8 cellular contexts compared by ENCODE assay signal in genomic region chr1:197146108-197147095, GRCh38. TPM values are rescaled to one million over a fixed set of nuclear protein-coding genes. Genes with fewer than 3 reads are reported as not detected.
DNase-seq lines count a peak whose midpoint lies in the region; ATAC-seq lines count a peak whose summit lies in the region.

A gene with protein sequence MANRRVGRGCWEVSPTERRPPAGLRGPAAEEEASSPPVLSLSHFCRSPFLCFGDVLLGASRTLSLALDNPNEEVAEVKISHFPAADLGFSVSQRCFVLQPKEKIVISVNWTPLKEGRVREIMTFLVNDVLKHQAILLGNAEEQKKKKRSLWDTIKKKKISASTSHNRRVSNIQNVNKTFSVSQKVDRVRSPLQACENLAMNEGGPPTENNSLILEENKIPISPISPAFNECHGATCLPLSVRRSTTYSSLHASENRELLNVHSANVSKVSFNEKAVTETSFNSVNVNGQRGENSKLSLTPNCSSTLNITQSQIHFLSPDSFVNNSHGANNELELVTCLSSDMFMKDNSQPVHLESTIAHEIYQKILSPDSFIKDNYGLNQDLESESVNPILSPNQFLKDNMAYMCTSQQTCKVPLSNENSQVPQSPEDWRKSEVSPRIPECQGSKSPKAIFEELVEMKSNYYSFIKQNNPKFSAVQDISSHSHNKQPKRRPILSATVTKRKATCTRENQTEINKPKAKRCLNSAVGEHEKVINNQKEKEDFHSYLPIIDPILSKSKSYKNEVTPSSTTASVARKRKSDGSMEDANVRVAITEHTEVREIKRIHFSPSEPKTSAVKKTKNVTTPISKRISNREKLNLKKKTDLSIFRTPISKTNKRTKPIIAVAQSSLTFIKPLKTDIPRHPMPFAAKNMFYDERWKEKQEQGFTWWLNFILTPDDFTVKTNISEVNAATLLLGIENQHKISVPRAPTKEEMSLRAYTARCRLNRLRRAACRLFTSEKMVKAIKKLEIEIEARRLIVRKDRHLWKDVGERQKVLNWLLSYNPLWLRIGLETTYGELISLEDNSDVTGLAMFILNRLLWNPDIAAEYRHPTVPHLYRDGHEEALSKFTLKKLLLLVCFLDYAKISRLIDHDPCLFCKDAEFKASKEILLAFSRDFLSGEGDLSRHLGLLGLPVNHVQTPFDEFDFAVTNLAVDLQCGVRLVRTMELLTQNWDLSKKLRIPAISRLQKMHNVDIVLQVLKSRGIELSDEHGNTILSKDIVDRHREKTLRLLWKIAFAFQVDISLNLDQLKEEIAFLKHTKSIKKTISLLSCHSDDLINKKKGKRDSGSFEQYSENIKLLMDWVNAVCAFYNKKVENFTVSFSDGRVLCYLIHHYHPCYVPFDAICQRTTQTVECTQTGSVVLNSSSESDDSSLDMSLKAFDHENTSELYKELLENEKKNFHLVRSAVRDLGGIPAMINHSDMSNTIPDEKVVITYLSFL (N-terminal part only) (minus strand): TSS chr1:197146669. CDS start chr1:197146437, 232 bp downstream.

- H3K9ac ChIP-seq in BLaER1 treated with 17β-estradiol and CSF1 and Interleukin-3, amounts not matched to agents 10 nM and 100 nM, result peak within 1 kb of the TSS; percentile 76 to 94 (median 90)

- peaks cover 0 to 7% (median 0%) of the 10 kb centered on the region in 11 experiments; a peak in 4 of 22 replicates for H4K20me1 ChIP-seq in BLaER1 treated with 17β-estradiol and CSF1 and Interleukin-3, amounts not matched to agents 10 nM and 100 nM

- ATAC-seq in GM19351 (IDR thresholded peaks at IDR 0.05; ENCODE audit: unreplicated experiment) (peak; percentile 96), HG03520 (IDR thresholded peaks at IDR 0.05; ENCODE audit: unreplicated experiment) (peak; percentile 98), left colon (peak; percentile 100)

- peak within 1 kb of the TSS; percentile 83 to 98 (median 92) for H3K4me2 ChIP-seq in BLaER1 treated with 17β-estradiol and CSF1 and Interleukin-3, amounts not matched to agents 10 nM and 100 nM

- H3K4me1 ChIP-seq in BLaER1 treated with 17β-estradiol and CSF1 and Interleukin-3, amounts not matched to agents 10 nM and 100 nM, result peaks cover 14 to 33% (median 25%) of the 10 kb centered on the region in 10 experiments

- intact Hi-C loops in left colon (cut with DNase I, micrococcal nuclease), result no loop called here

- peaks cover 0 to 4% (median 0%) of the 10 kb centered on the region in 11 experiments; a peak in 1 of 22 replicates for H3K9me3 ChIP-seq in BLaER1 treated with 17β-estradiol and CSF1 and Interleukin-3, amounts not matched to agents 10 nM and 100 nM (replicated peaks in 1 of 11)

- H3K36me3 ChIP-seq in BLaER1 treated with 17β-estradiol and CSF1 and Interleukin-3, amounts not matched to agents 10 nM and 100 nM, result peaks cover 0 to 25% (median 22%) of the 10 kb centered on the region in 11 experiments; a peak in 15 of 22 replicates

- peak within 1 kb of the TSS; percentile 78 to 98 (median 92) for H3K4me3 ChIP-seq in BLaER1 treated with 17β-estradiol and CSF1 and Interleukin-3, amounts not matched to agents 10 nM and 100 nM

- no peaks in the 10 kb centered on the region for H3K27me3 ChIP-seq in BLaER1 treated with 17β-estradiol and CSF1 and Interleukin-3, amounts not matched to agents 10 nM and 100 nM

- peak within 1 kb of the TSS in 10 of 11 experiments; percentile 46 to 95 (median 90); a peak in 20 of 22 replicates for H3K27ac ChIP-seq in BLaER1 treated with 17β-estradiol and CSF1 and Interleukin-3, amounts not matched to agents 10 nM and 100 nM

- DNase-seq in NCI-H526 treated with DMSO at 0.1 percent for 48 hours (lab: John Stamatoyannopoulos, UW) (peak; percentile 74), cortex of kidney (lab: John Stamatoyannopoulos, UW) (peak; percentile 13), left colon (peak; percentile 95 to 96)
- peak; percentile 96 for DNase-seq in activated CD4-positive, alpha-beta T cell treated with anti-CD3 and anti-CD28 coated beads for 48 hours
- peak; percentile 86 to 88 for DNase-seq in stimulated activated CD4-positive, alpha-beta T cell treated with anti-CD3 and anti-CD28 coated beads, Interleukin-1b, Interleukin-23, amount 100 ng/mL, for 4 hours (ENCODE audit: low read depth in 2 of 2)

RNA-seq across cellular contexts. Expression of the gene that starts here (rescaled TPM):
- total RNA-seq in left colon, result 1 to 10 TPM; 2.7 to 6.4 TPM

Comparison
In these comparisons a context has a peak if more than half of its experiments do, and no peak if none do; other contexts are left out.
1. Peak in every context shown above with its lines: DNase-seq, ATAC-seq, H3K4me3 ChIP-seq and H3K27ac ChIP-seq.
2. DNase-seq: peak in every context shown above with its lines; median percentile 96 in activated CD4-positive, alpha-beta T cell treated with anti-CD3 and anti-CD28 coated beads for 48 hours; 96 in left colon; 87 in stimulated activated CD4-positive, alpha-beta T cell treated with anti-CD3 and anti-CD28 coated beads, Interleukin-1b, Interleukin-23, amount 100 ng/mL, for 4 hours; 74 in NCI-H526 treated with DMSO at 0.1 percent for 48 hours; 13 in cortex of kidney.